ENCODE assay signal across 8 cellular contexts in the genomic region with DNA sequence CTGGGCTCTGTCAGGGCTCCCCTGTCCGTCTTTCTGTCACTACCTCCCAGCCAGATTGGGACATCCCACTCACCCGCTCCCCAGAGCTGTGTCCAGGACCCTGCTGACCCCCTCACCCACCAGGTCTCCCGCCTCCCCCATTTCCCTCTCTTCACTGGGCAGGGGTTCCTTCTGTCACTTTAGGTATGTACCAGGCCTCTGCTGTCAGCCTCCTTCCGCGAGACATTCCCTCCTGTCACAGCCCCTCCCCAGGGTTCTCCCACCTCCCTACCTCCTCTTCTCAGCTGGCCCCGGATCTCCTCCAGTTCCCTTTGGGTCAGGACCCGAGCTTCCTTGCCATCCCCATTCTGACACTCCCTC. TPM values are rescaled to one million over a fixed set of nuclear protein-coding genes. Genes with fewer than 3 reads are reported as not detected.
A peak's percentile ranks its signal among the peaks of the same experiment; 100 is the strongest.
DNase-seq lines count a peak whose midpoint lies in the region; ATAC-seq, FAIRE-seq and TF ChIP-seq lines count a peak whose summit lies in the region.

No MANE protein-coding gene starts in this region.

- no peaks in the 10 kb centered on the region for H3K9me3 ChIP-seq in heart left ventricle
- no peaks in the 10 kb centered on the region for H3K9me3 ChIP-seq in mesenchymal stem cell (ENCODE audit: control insufficient read depth, low read length)

- peak overlapping the region in 1 of 2 experiments; percentile 34 for H3K4ac ChIP-seq in mesenchymal stem cell (ENCODE audit: low read depth in 1 of 2, low read length in 2 of 2)

- peak overlapping the region; percentile 93 for H3K9ac ChIP-seq in mesenchymal stem cell (ENCODE audit: low read length)

- peak overlapping the region in 1 of 2 experiments; percentile 38 for H3K14ac ChIP-seq in mesenchymal stem cell (ENCODE audit: low read length in 2 of 2)

- TF ChIP-seq CTCF in heart left ventricle (IDR thresholded peaks at IDR 0.05) (no peak), brain microvascular endothelial cell (IDR thresholded peaks at IDR 0.05; ENCODE audit: low read depth, low read length, missing control alignments) (no peak)

- H3K27ac ChIP-seq in heart left ventricle: peak overlapping the region in 11 of 12 donors; percentile 6 to 87 (median 78)
- peak overlapping the region; percentile 47 for H3K27ac ChIP-seq in brain microvascular endothelial cell
- H3K27ac ChIP-seq in mesenchymal stem cell (ENCODE audit: low read length, poor library complexity, severe bottlenecking): peak overlapping the region; percentile 17

- H3K18ac ChIP-seq in mesenchymal stem cell (ENCODE audit: low read depth in 1 of 2, low read length in 2 of 2): peak overlapping the region; percentile 16 to 59

- H3K79me1 ChIP-seq in mesenchymal stem cell (replicated peaks; ENCODE audit: low read length, poor library complexity, severe bottlenecking): peaks cover 12% of the 10 kb centered on the region

- H3K36me3 ChIP-seq in heart left ventricle (peaks cover 0 to 30% (median 17%) of the 10 kb centered on the region in 9 donors), brain microvascular endothelial cell (replicated peaks) (peaks cover 16% of the 10 kb centered on the region), mesenchymal stem cell (ENCODE audit: control insufficient read depth in 1 of 2, insufficient read depth in 2 of 2, low read depth in 1 of 2, low read length in 2 of 2) (peaks cover 0 to 28% of the 10 kb centered on the region in 2 experiments)

- H4K8ac ChIP-seq in mesenchymal stem cell (ENCODE audit: low read length): peak overlapping the region; percentile 7

- peak overlapping the region; percentile 83 for H2AFZ ChIP-seq in mesenchymal stem cell (ENCODE audit: low read depth, low read length)

- peak overlapping the region; percentile 28 for H4K91ac ChIP-seq in mesenchymal stem cell (ENCODE audit: low read length)

- DNase-seq in heart left ventricle (peak in 1 of 5 donors; percentile 33), Right ventricle myocardium superior (no peak), brain microvascular endothelial cell (no peak), mesenchymal stem cell (no peak), urothelium cell line (ENCODE audit: low spot score) (no peak), NCI-H524 treated with DMSO at 0.1 percent for 48 hours (lab: John Stamatoyannopoulos, UW) (no peak)

- peak; percentile 5 for FAIRE-seq in urothelium cell line (lab: Jason Lieb, UNC)

- peak overlapping the region; percentile 52 for H3K4me2 ChIP-seq in mesenchymal stem cell (ENCODE audit: low read length, poor library complexity, severe bottlenecking)

- no peak for ATAC-seq in heart left ventricle
- no peak for ATAC-seq in Right ventricle myocardium superior (ENCODE audit: poor library complexity)
- no peak for ATAC-seq in HG02973 (IDR thresholded peaks at IDR 0.05; ENCODE audit: unreplicated experiment)
- no peak for ATAC-seq in HG03469 (IDR thresholded peaks at IDR 0.05; ENCODE audit: unreplicated experiment)

- no peak overlapping the region for H2BK15ac ChIP-seq in mesenchymal stem cell (ENCODE audit: low read depth, poor library complexity, severe bottlenecking)

- H2BK5ac ChIP-seq in mesenchymal stem cell (ENCODE audit: low read depth, low read length, poor library complexity, severe bottlenecking): no peak overlapping the region

- intact Hi-C loops in heart left ventricle (cut with DNase I) (loop anchor here in 7 of 10 donors (2.0 to 10.0 kb wide), 9 partner anchors 64 to 949 kb away; a partner anchor contains a TSS), Right ventricle myocardium superior (cut with DNase I) (loop anchor here (10.0 kb wide), 1 partner anchor 71 kb away; no protein-coding TSS in a partner anchor)

- no peak overlapping the region for H2BK120ac ChIP-seq in mesenchymal stem cell (ENCODE audit: low read depth, low read length)

- no peak overlapping the region for H2AK5ac ChIP-seq in mesenchymal stem cell (ENCODE audit: low read length, severe bottlenecking)

- in situ Hi-C loops in brain microvascular endothelial cell (cut with HindIII; ENCODE audit: low pct_ligation_motif_present, low sequenced_read_pairs): loop anchor here (25.0 kb wide), 1 partner anchor 101 kb away; a partner anchor contains a TSS

- peak overlapping the region in 1 of 2 experiments; percentile 47 for H3K23ac ChIP-seq in mesenchymal stem cell (ENCODE audit: low read length in 2 of 2)

- TF ChIP-seq POLR2A in heart left ventricle (IDR thresholded peaks at IDR 0.05): no peak

- H3K27me3 ChIP-seq in heart left ventricle: peaks cover 0 to 7% (median 0%) of the 10 kb centered on the region in 9 donors
- H3K27me3 ChIP-seq in brain microvascular endothelial cell (replicated peaks): no peaks in the 10 kb centered on the region
- no peaks in the 10 kb centered on the region for H3K27me3 ChIP-seq in mesenchymal stem cell (ENCODE audit: control insufficient read depth in 1 of 2, insufficient read depth in 1 of 2, low read length in 2 of 2)

- H2BK12ac ChIP-seq in mesenchymal stem cell (ENCODE audit: low read length in 2 of 2): no peak overlapping the region

- H3K4me1 ChIP-seq in heart left ventricle: peaks cover 5 to 30% (median 26%) of the 10 kb centered on the region in 12 donors
- peaks cover 13% of the 10 kb centered on the region for H3K4me1 ChIP-seq in mesenchymal stem cell (ENCODE audit: control insufficient read depth, insufficient read depth, low read depth, low read length)

- WGBS in heart left ventricle, 4 donors: 6 to 12% (median 9%) methylated on average over 7 of the region's 7 CpGs
- WGBS in mesenchymal stem cell: under 1% methylated on average over 7 of the region's 7 CpGs

- H3K4me3 ChIP-seq in heart left ventricle (peak overlapping the region; percentile 36 to 84 (median 70)), brain microvascular endothelial cell (ENCODE audit: low read depth, low read length) (peak overlapping the region; percentile 85), mesenchymal stem cell (ENCODE audit: insufficient read depth in 1 of 2, low read depth in 1 of 2, low read length in 2 of 2) (peak overlapping the region; percentile 73 to 96)

RNA-seq across cellular contexts. Expression of a gene that starts 0.5 kb away (rescaled TPM):
- total RNA-seq in heart left ventricle: 10 to 100 TPM; 11.2 to 24.8 (median 12.8) TPM
- 10 to 100 TPM in 1 of 2 donors, 1 to 10 TPM in 1; 6.9 to 27.0 TPM for polyA plus RNA-seq in heart left ventricle
- total RNA-seq in Right ventricle myocardium superior: 10.2 TPM
- 11.0 TPM for polyA plus RNA-seq in mesenchymal stem cell (2013, experiment 1 of 2)
- polyA plus RNA-seq in mesenchymal stem cell (2013, experiment 2 of 2): 10.2 TPM

RNA-seq across cellular contexts. Expression of a gene that starts 21.0 kb away (rescaled TPM):
- total RNA-seq in heart left ventricle (1 to 10 TPM; 5.2 to 8.0 (median 6.3) TPM), Right ventricle myocardium superior (4.4 TPM)
- 1 to 10 TPM; 1.8 to 7.4 TPM for polyA plus RNA-seq in heart left ventricle
- polyA plus RNA-seq in mesenchymal stem cell (2013, experiment 1 of 2): 6.0 TPM
- polyA plus RNA-seq in mesenchymal stem cell (2013, experiment 2 of 2): 5.9 TPM

Comparison
In these comparisons a context has a peak if more than half of its experiments do, and no peak if none do; other contexts are left out.
1. H3K27ac ChIP-seq: peak in every context shown above with its lines; median percentile 78 in heart left ventricle; 47 in brain microvascular endothelial cell; 17 in mesenchymal stem cell.